Comparison of ENCODE assay signal across 8 cellular contexts in the genomic region with DNA sequence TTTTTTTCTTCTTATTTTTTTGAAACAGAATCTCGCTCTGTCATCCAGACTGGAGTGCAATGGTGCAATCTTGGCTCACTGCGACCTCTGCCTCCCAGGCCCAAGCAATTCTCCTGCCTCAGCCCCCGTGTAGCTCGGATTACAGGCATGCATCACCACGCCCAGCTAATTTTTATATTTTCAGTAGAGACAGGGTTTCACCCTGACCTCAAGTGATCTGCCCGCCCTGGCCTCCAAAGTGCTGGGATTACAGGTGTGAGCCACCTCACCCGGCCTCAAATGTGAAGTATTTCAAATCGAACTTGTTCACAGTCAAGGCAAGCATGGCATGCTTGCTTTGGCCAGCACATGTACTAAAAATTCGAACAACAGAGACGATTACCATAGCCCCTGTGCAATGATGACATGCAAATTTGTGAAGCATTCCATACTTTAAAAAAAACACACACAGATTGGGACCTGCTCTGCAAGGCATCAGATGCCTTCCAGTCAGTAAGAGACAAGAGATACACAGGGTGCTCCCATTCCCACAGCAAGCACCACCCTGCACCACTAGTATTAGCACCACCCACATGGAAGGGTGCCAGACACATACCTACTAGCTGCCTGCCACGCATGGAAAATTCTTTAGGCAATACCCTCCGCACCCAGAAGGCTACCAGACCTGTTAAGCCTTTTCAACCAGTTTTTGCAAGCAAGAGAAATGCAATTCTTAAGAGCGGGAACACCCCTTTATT. TPM values are rescaled to one million over a fixed set of nuclear protein-coding genes. Genes with fewer than 3 reads are reported as not detected.
DNase-seq lines count a peak whose midpoint lies in the region; ATAC-seq and TF ChIP-seq lines count a peak whose summit lies in the region.

No MANE protein-coding gene starts in this region.

- intact Hi-C loops in activated T-helper 1 cell treated with anti-CD3 and anti-CD28 coated beads, Interleukin-12 subunit alpha, Interleukin-12 subunit beta, Interleukin-2, Interleukin-4 antibody, amounts not matched to agents 30 ng/mL and 10 ng/mL and 1 ng/mL, durations not matched to agents 14 hours and 24 hours and 36 hours (cut with micrococcal nuclease), result loop anchor here (5.0 kb wide), 1 partner anchor 111 kb away; no protein-coding TSS in a partner anchor
- intact Hi-C loops in heart left ventricle (cut with DNase I), result loop anchor here in 3 of 10 donors (5.0 kb wide), 3 partner anchors 34 to 319 kb away; no protein-coding TSS in a partner anchor

- DNase-seq in AG04449 (ENCODE audit: low read depth, low spot score), result peak; percentile 42
- DNase-seq in H7, result peak; percentile 46
- DNase-seq in activated T-helper 1 cell treated with anti-CD3 and anti-CD28 coated beads, Interleukin-12 subunit alpha, Interleukin-12 subunit beta, Interleukin-2, Interleukin-4 antibody, amounts not matched to agents 30 ng/mL and 10 ng/mL and 1 ng/mL, durations not matched to agents 14 hours and 24 hours and 36 hours (ENCODE audit: low spot score), result no peak
- peak in 3 of 5 donors; percentile 43 to 56 (median 46) for DNase-seq in heart left ventricle
- DNase-seq in skeletal muscle cell (ENCODE audit: low read depth), result peak; percentile 39
- no peak for DNase-seq in GOT3 (lab: John Stamatoyannopoulos, UW)
- no peak for DNase-seq in OCI-M1 (lab: John Stamatoyannopoulos, UW)
- no peak for DNase-seq in RKO (ENCODE audit: low spot score)

- peak overlapping the region in 9 of 12 donors; percentile 5 to 60 (median 33) for H3K27ac ChIP-seq in heart left ventricle

- H3K9me3 ChIP-seq in heart left ventricle, result no peaks in the 10 kb centered on the region

- POLR2A ChIA-PET in AG04449 (lab: Yijun Ruan, JAX), result no interaction called here

- no peak overlapping the region for H3K4me3 ChIP-seq in AG04449 (ENCODE audit: low read depth, low read length)
- H3K4me3 ChIP-seq in H7 (ENCODE audit: insufficient read depth, low read depth, low read length), result no peak overlapping the region
- H3K4me3 ChIP-seq in heart left ventricle, result no peak overlapping the region
- H3K4me3 ChIP-seq in skeletal muscle cell (ENCODE audit: low read depth, low read length), result no peak overlapping the region

- H3K9me3 Mint-ChIP-seq in activated T-helper 1 cell treated with anti-CD3 and anti-CD28 coated beads, Interleukin-12 subunit alpha, Interleukin-12 subunit beta, Interleukin-2, Interleukin-4 antibody, amounts not matched to agents 30 ng/mL and 10 ng/mL and 1 ng/mL, durations not matched to agents 14 hours and 24 hours and 36 hours, result no peaks in the 10 kb centered on the region

- H3K4me1 ChIP-seq in heart left ventricle, result peaks cover 10 to 99% (median 78%) of the 10 kb centered on the region in 12 donors

- H3K4me1 Mint-ChIP-seq in activated T-helper 1 cell treated with anti-CD3 and anti-CD28 coated beads, Interleukin-12 subunit alpha, Interleukin-12 subunit beta, Interleukin-2, Interleukin-4 antibody, amounts not matched to agents 30 ng/mL and 10 ng/mL and 1 ng/mL, durations not matched to agents 14 hours and 24 hours and 36 hours (ENCODE audit: low read depth), result peaks cover 93% of the 10 kb centered on the region

- CTCF ChIA-PET in AG04449 (lab: Yijun Ruan, JAX), result interaction anchor here (1.5 kb wide), 1 partner anchor 12 kb away, joined by 4 read pairs; no protein-coding TSS in a partner anchor

- H3K27ac Mint-ChIP-seq in activated T-helper 1 cell treated with anti-CD3 and anti-CD28 coated beads, Interleukin-12 subunit alpha, Interleukin-12 subunit beta, Interleukin-2, Interleukin-4 antibody, amounts not matched to agents 30 ng/mL and 10 ng/mL and 1 ng/mL, durations not matched to agents 14 hours and 24 hours and 36 hours, result peak overlapping the region; percentile 50

- no peak for TF ChIP-seq POLR2A in heart left ventricle (IDR thresholded peaks at IDR 0.05)

- WGBS in heart left ventricle, 4 donors, result 42 to 49% (median 43%) methylated on average over 13 of the region's 13 CpGs

- peak; percentile 39 to 58 (median 47) for ATAC-seq in heart left ventricle

- peaks cover 2% of the 10 kb centered on the region for H3K36me3 Mint-ChIP-seq in activated T-helper 1 cell treated with anti-CD3 and anti-CD28 coated beads, Interleukin-12 subunit alpha, Interleukin-12 subunit beta, Interleukin-2, Interleukin-4 antibody, amounts not matched to agents 30 ng/mL and 10 ng/mL and 1 ng/mL, durations not matched to agents 14 hours and 24 hours and 36 hours (ENCODE audit: low read depth)

- H3K27me3 ChIP-seq in H7 (ENCODE audit: control insufficient read depth, insufficient read depth, low read length) (no peaks in the 10 kb centered on the region), heart left ventricle (no peaks in the 10 kb centered on the region)

- H3K36me3 ChIP-seq in H7 (replicated peaks; ENCODE audit: control insufficient read depth, insufficient read depth, low read length), result no peaks in the 10 kb centered on the region
- peaks cover 0 to 8% (median 0%) of the 10 kb centered on the region in 9 donors for H3K36me3 ChIP-seq in heart left ventricle

- peak overlapping the region; percentile 34 for H3K4me3 Mint-ChIP-seq in activated T-helper 1 cell treated with anti-CD3 and anti-CD28 coated beads, Interleukin-12 subunit alpha, Interleukin-12 subunit beta, Interleukin-2, Interleukin-4 antibody, amounts not matched to agents 30 ng/mL and 10 ng/mL and 1 ng/mL, durations not matched to agents 14 hours and 24 hours and 36 hours

- TF ChIP-seq CTCF in AG04449 (IDR thresholded peaks at IDR 0.05; ENCODE audit: insufficient read depth, low read length, missing control alignments), result no peak
- peak in 2 of 12 donors; percentile 5 to 6 for TF ChIP-seq CTCF in heart left ventricle (IDR thresholded peaks at IDR 0.05)

- no peaks in the 10 kb centered on the region for H3K27me3 Mint-ChIP-seq in activated T-helper 1 cell treated with anti-CD3 and anti-CD28 coated beads, Interleukin-12 subunit alpha, Interleukin-12 subunit beta, Interleukin-2, Interleukin-4 antibody, amounts not matched to agents 30 ng/mL and 10 ng/mL and 1 ng/mL, durations not matched to agents 14 hours and 24 hours and 36 hours (ENCODE audit: insufficient read depth)

RNA-seq across cellular contexts. Expression of gene ANKRD11, which starts 47.2 kb away (rescaled TPM):
- total RNA-seq in H7 (2014; rRNA removed; shearing (Covaris generic)), result 54.4 and 77.3 TPM in 2 replicates
- 176 and 179 TPM in 2 replicates for total RNA-seq in activated T-helper 1 cell treated with anti-CD3 and anti-CD28 coated beads, Interleukin-12 subunit alpha, Interleukin-12 subunit beta, Interleukin-2, Interleukin-4 antibody, amounts not matched to agents 30 ng/mL and 10 ng/mL and 1 ng/mL, durations not matched to agents 14 hours and 24 hours and 36 hours
- total RNA-seq in heart left ventricle, result 100 to 1,000 TPM in 1 of 9 donors, 10 to 100 TPM in 8; 53.6 to 123 (median 67.7) TPM
- 10 to 100 TPM; 53.9 to 80.8 TPM for polyA plus RNA-seq in heart left ventricle

Comparison
In these comparisons a context has a peak if more than half of its experiments do, and no peak if none do; other contexts are left out.
1. DNase-seq: peak in AG04449 (single experiment), H7 (single experiment), heart left ventricle (3 of 5) and skeletal muscle cell (single experiment); none in activated T-helper 1 cell treated with anti-CD3 and anti-CD28 coated beads, Interleukin-12 subunit alpha, Interleukin-12 subunit beta, Interleukin-2, Interleukin-4 antibody, amounts not matched to agents 30 ng/mL and 10 ng/mL and 1 ng/mL, durations not matched to agents 14 hours and 24 hours and 36 hours (single experiment), GOT3 (single experiment), OCI-M1 (single experiment) and RKO (single experiment).